In the genomic region with DNA sequence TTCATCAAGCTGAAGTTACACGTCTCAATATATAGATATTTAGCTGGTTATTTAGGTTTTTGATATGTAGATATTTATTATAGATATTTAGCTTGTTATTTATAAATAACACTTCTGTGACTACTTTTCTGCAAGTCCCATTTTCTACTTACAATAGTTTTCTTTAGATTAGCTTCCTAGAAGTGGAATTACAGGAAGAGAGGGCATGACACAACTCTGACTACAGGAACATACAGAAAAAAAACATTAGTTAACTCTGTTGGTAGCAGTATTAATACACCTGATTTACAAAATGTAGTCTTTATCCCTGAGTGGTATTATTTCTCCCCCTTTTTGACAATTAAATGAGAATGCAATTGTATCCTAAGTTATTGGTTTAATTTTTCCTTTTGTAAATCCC, we compare ENCODE assay signal across 32 cellular contexts. TPM values are rescaled to one million over a fixed set of nuclear protein-coding genes. Genes with fewer than 3 reads are reported as not detected.
"Had no signal": no experiment of that assay in that cellular context is flagged by ENCODE, and none has a peak within 500 bp of the region (broad histone marks: within the 10 kb centered on the region; RNA-seq: fewer than 3 reads in every experiment).

No MANE protein-coding gene starts in this region.

- H3K27me3 ChIP-seq: ascending aorta, cardiac muscle cell had no signal

- ATAC-seq: Right ventricle myocardium inferior had no signal

- H3K4me2 ChIP-seq: PC-9 had no signal

- H3K4me3 ChIP-seq: ascending aorta, cardiac muscle cell, PC-9 had no signal

- H2AFZ ChIP-seq: PC-9 had no signal

- H3K9me3 ChIP-seq: ascending aorta had no signal

- DNase-seq: activated CD4-positive, alpha-beta memory T cell treated with anti-CD3 and anti-CD28 coated beads, Interleukin-2, amount 10 ng/mL, durations not matched to agents 7 days and 5 days; activated CD4-positive, alpha-beta T cell treated with anti-CD3 and anti-CD28 coated beads for 1 hour; activated CD4-positive, alpha-beta T cell treated with anti-CD3 and anti-CD28 coated beads for 48 hours; activated CD4-positive, CD25-positive, alpha-beta regulatory T cell; activated gamma-delta T cell; activated naive CD4-positive, alpha-beta T cell treated with Interleukin-2 at 50 U/mL for 16 hours; activated naive CD8-positive, alpha-beta T cell treated with anti-CD3 and anti-CD28 coated beads, Interleukin-2, amount 10 ng/mL, durations not matched to agents 7 days and 5 days; activated T-cell treated with anti-CD3 and anti-CD28 coated beads, Interleukin-2, amount 50 U/mL, for 24 hours; amygdala; KG1; NCI-H1105; NCI-H1436; NCI-H1694; NCI-H2029; NCI-H345; NCI-H524 treated with DMSO at 0.1 percent for 48 hours; NK-92 treated with Interleukin-12 subunit alpha and Interleukin-12 subunit beta, amount 100 ng/mL, for 24 hours; PC-9; SW 1271; T1000; WERI-Rb-1 had no signal

- H3K36me3 ChIP-seq: ascending aorta, cardiac muscle cell, WERI-Rb-1 had no signal

- H3K27ac ChIP-seq: ascending aorta, cardiac muscle cell, PC-9, RWPE1, WERI-Rb-1 had no signal

RNA-seq across cellular contexts. Expression of a gene that starts 21.2 kb away (rescaled TPM):
- total RNA-seq: activated naive CD8-positive, alpha-beta T cell treated with anti-CD3 and anti-CD28 coated beads, Interleukin-2, amount 10 ng/mL, durations not matched to agents 7 days and 5 days; ascending aorta; cardiac muscle cell; LHCN-M2; M059J; NCI-H460; PC-9; Right ventricle myocardium inferior had no signal

RNA-seq across cellular contexts. Expression of a gene that starts 28.0 kb away (rescaled TPM):
- total RNA-seq: activated CD4-positive, alpha-beta memory T cell treated with anti-CD3 and anti-CD28 coated beads, Interleukin-2, amount 10 ng/mL, durations not matched to agents 7 days and 5 days; activated CD8-positive, alpha-beta memory T cell treated with anti-CD3 and anti-CD28 coated beads for 36 hours; activated naive CD8-positive, alpha-beta T cell treated with anti-CD3 and anti-CD28 coated beads, Interleukin-2, amount 10 ng/mL, durations not matched to agents 7 days and 5 days; activated T-helper 2 cell treated with anti-CD3 and anti-CD28 coated beads, Interferon-gamma antibody, Interleukin-2, Interleukin-4, amounts not matched to agents 10 μg/mL and 5 μg/mL and 100 μg/mL, durations not matched to agents 14 hours and 24 hours and 36 hours; ascending aorta; cardiac muscle cell; LHCN-M2; M059J; NCI-H460; PC-9; T-helper 1 cell treated with Interleukin-12 subunit alpha and Interleukin-12 subunit beta and Interleukin-4 antibody, amounts not matched to agents 30 ng/mL and 1 ng/mL, for 36 hours; T-helper 2 cell treated with Interferon-gamma antibody and Interleukin-4, amounts not matched to agents 100 ng/mL and 5 ng/mL, for 36 hours had no signal
